In the genomic region with DNA sequence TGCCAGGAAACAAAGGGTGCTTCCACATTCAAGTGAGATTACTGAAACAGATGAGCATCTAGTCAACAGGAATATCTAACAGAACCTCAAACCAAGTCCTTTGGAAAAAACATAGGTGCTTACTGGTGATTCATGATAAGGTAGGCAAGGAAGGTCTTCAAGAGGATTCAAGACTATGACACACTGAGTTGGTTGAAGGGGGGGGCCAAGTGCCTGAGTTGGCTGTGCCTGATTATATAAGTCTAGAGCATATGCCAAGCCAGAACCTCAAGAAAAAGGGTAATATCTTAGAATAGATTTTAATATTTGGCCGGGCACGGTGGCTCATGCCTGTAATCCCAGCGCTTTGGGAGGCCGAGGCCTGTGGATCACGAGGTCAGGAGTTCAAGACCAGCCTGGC, we compare ENCODE assay signal across 6 cellular contexts.
"Had no signal": no experiment of that assay in that cellular context is flagged by ENCODE, and none has a peak within 500 bp of the region (broad histone marks: within the 10 kb centered on the region; RNA-seq: fewer than 3 reads in every experiment).

No MANE protein-coding gene starts in this region.

- H3K27ac ChIP-seq: HL-60 had no signal

- H3K4me1 Mint-ChIP-seq: IgD-negative memory B cell had no signal

- H3K4me3 Mint-ChIP-seq: IgD-negative memory B cell had no signal

- DNase-seq: IMR-90, KBM-7 had no signal

- ATAC-seq: HepG2, K562 had no signal

- H3K9me3 Mint-ChIP-seq: IgD-negative memory B cell had no signal

- H3K27me3 Mint-ChIP-seq: IgD-negative memory B cell had no signal

- H3K27ac Mint-ChIP-seq: IgD-negative memory B cell had no signal
